In the genomic region with DNA sequence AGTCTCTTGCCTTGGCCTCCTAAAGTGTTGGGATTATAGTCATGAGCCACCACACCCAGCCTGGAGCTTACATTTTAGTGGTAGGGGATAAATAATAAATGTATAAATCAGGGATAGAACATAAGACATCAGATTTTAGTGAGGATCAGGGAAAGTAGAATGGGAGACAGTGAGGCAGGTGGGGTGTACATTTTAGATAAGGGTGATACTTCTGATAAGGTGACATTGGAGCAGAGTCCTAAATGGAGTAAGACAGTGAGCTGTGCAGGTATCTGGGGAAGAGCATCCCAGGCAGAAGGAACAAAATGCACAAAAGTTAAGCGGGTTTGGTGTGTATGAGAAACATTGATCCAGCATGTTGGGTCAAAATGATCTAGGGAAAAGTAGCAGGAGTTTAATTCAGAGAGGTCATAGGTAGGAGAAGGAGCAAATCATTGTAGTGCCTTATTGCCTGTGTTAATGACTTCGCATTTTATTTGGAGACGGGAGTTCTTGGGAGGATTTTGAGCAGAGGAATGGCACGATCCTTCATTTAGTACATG, we compare ENCODE assay signal across 20 cellular contexts. TPM values are rescaled to one million over a fixed set of nuclear protein-coding genes. Genes with fewer than 3 reads are reported as not detected.
DNase-seq lines count a peak whose midpoint lies in the region; ATAC-seq and TF ChIP-seq lines count a peak whose summit lies in the region.
"Had no signal": no experiment of that assay in that cellular context is flagged by ENCODE, and none has a peak within 500 bp of the region (broad histone marks: within the 10 kb centered on the region; RNA-seq: fewer than 3 reads in every experiment).

No MANE protein-coding gene starts in this region.

- no peaks in the 10 kb centered on the region for H3K27me3 Mint-ChIP-seq in activated naive CD4-positive, alpha-beta T cell treated with anti-CD3 and anti-CD28 coated beads for 36 hours (ENCODE audit: low read depth)
- no peaks in the 10 kb centered on the region for H3K27me3 Mint-ChIP-seq in dendritic cell treated with granulocyte-macrophage colony-stimulating factor and Interleukin-4, amounts not matched to agents 40 ng/mL and 50 ng/mL, for 4 days
- no peaks in the 10 kb centered on the region for H3K27me3 Mint-ChIP-seq in stimulated activated naive B cell treated with anti-CD40 and anti-IgM and Interleukin-4, amounts not matched to agents 10 μg/mL and 1 μg/mL and 100 μg/mL, for 72 hours

- peak overlapping the region; percentile 94 for H3K27ac ChIP-seq in VCaP
- H3K27ac ChIP-seq: GM23248, hepatocyte, sigmoid colon had no signal

- peaks cover 63% of the 10 kb centered on the region for H3K4me1 Mint-ChIP-seq in activated naive CD4-positive, alpha-beta T cell treated with anti-CD3 and anti-CD28 coated beads for 36 hours (ENCODE audit: low read depth)
- peaks cover 20% of the 10 kb centered on the region for H3K4me1 Mint-ChIP-seq in dendritic cell treated with granulocyte-macrophage colony-stimulating factor and Interleukin-4, amounts not matched to agents 40 ng/mL and 50 ng/mL, for 4 days (ENCODE audit: low read depth)
- peaks cover 22 to 41% of the 10 kb centered on the region in 2 donors for H3K4me1 Mint-ChIP-seq in stimulated activated naive B cell treated with anti-CD40 and anti-IgM and Interleukin-4, amounts not matched to agents 10 μg/mL and 1 μg/mL and 100 μg/mL, for 72 hours

- H3K27ac Mint-ChIP-seq in activated naive CD4-positive, alpha-beta T cell treated with anti-CD3 and anti-CD28 coated beads for 36 hours, result peak overlapping the region; percentile 28
- H3K27ac Mint-ChIP-seq in dendritic cell treated with granulocyte-macrophage colony-stimulating factor and Interleukin-4, amounts not matched to agents 40 ng/mL and 50 ng/mL, for 4 days, result peak overlapping the region; percentile 0
- peak overlapping the region; percentile 38 for H3K27ac Mint-ChIP-seq in stimulated activated naive B cell treated with anti-CD40 and anti-IgM and Interleukin-4, amounts not matched to agents 10 μg/mL and 1 μg/mL and 100 μg/mL, for 72 hours
- H3K27ac Mint-ChIP-seq: endodermal cell had no signal

- CTCF ChIA-PET in activated naive CD4-positive, alpha-beta T cell treated with anti-CD3 and anti-CD28 coated beads for 36 hours (lab: Charles Lee), result no interaction called here

- intact Hi-C loops in activated naive CD4-positive, alpha-beta T cell treated with anti-CD3 and anti-CD28 coated beads for 36 hours (cut with micrococcal nuclease), result no loop called here
- intact Hi-C loops in dendritic cell treated with granulocyte-macrophage colony-stimulating factor and Interleukin-4, amounts not matched to agents 40 ng/mL and 50 ng/mL, for 4 days (cut with micrococcal nuclease), result loop anchor here (10.0 kb wide), 1 partner anchor 59 kb away; no protein-coding TSS in a partner anchor

- DNase-seq in activated naive CD4-positive, alpha-beta T cell treated with anti-CD3 and anti-CD28 coated beads for 36 hours, result no peak
- DNase-seq in activated naive CD4-positive, alpha-beta T cell treated with anti-CD3 and anti-CD28 coated beads, Interleukin-2, amount 50 U/mL, for 16 hours, result no peak
- DNase-seq in stimulated activated naive B cell treated with anti-CD40 and anti-IgM and Interleukin-4, amounts not matched to agents 10 μg/mL and 1 μg/mL and 100 μg/mL, for 72 hours, result no peak
- DNase-seq in foreskin fibroblast (no peak), AG20443 (ENCODE audit: low spot score) (no peak)
- DNase-seq: activated CD4-positive, CD25-positive, alpha-beta regulatory T cell; anterior cingulate cortex; cerebellar nuclear complex; endodermal cell; GM23248; kidney; NCI-H1436 treated with DMSO at 0.1 percent for 48 hours; sigmoid colon; stimulated activated CD4-positive, alpha-beta T cell treated with anti-CD3 and anti-CD28 coated beads, Interleukin-1b, Interleukin-23, amount 100 ng/mL, for 48 hours; substantia nigra; SW 1271 had no signal

- no peak overlapping the region for H3K4me3 ChIP-seq in foreskin fibroblast (ENCODE audit: low read depth in 1 of 2, low read length in 2 of 2)
- H3K4me3 ChIP-seq: GM23248, hepatocyte, sigmoid colon had no signal

- H3K36me3 Mint-ChIP-seq in activated naive CD4-positive, alpha-beta T cell treated with anti-CD3 and anti-CD28 coated beads for 36 hours (ENCODE audit: low read depth), result no peaks in the 10 kb centered on the region
- H3K36me3 Mint-ChIP-seq in dendritic cell treated with granulocyte-macrophage colony-stimulating factor and Interleukin-4, amounts not matched to agents 40 ng/mL and 50 ng/mL, for 4 days (ENCODE audit: low read depth), result no peaks in the 10 kb centered on the region
- peaks cover 0 to 5% of the 10 kb centered on the region in 2 donors for H3K36me3 Mint-ChIP-seq in stimulated activated naive B cell treated with anti-CD40 and anti-IgM and Interleukin-4, amounts not matched to agents 10 μg/mL and 1 μg/mL and 100 μg/mL, for 72 hours

- no peak for ATAC-seq in stimulated activated naive B cell treated with anti-CD40 and anti-IgM and Interleukin-4, amounts not matched to agents 10 μg/mL and 1 μg/mL and 100 μg/mL, for 72 hours (replicated peaks)
- ATAC-seq in HG03354 (IDR thresholded peaks at IDR 0.05; ENCODE audit: poor library complexity, severe bottlenecking, unreplicated experiment), result no peak

- H3K9me3 Mint-ChIP-seq in activated naive CD4-positive, alpha-beta T cell treated with anti-CD3 and anti-CD28 coated beads for 36 hours, result no peaks in the 10 kb centered on the region
- no peaks in the 10 kb centered on the region for H3K9me3 Mint-ChIP-seq in dendritic cell treated with granulocyte-macrophage colony-stimulating factor and Interleukin-4, amounts not matched to agents 40 ng/mL and 50 ng/mL, for 4 days
- H3K9me3 Mint-ChIP-seq in stimulated activated naive B cell treated with anti-CD40 and anti-IgM and Interleukin-4, amounts not matched to agents 10 μg/mL and 1 μg/mL and 100 μg/mL, for 72 hours, result no peaks in the 10 kb centered on the region
- H3K9me3 Mint-ChIP-seq: endodermal cell had no signal

- TF ChIP-seq CTCF in VCaP (conservative IDR thresholded peaks at IDR 0.05), result no peak
- TF ChIP-seq CTCF in foreskin fibroblast (IDR thresholded peaks at IDR 0.05; ENCODE audit: low read depth, low read length), result no peak

- no peak overlapping the region for H3K4me3 Mint-ChIP-seq in activated naive CD4-positive, alpha-beta T cell treated with anti-CD3 and anti-CD28 coated beads for 36 hours
- H3K4me3 Mint-ChIP-seq in dendritic cell treated with granulocyte-macrophage colony-stimulating factor and Interleukin-4, amounts not matched to agents 40 ng/mL and 50 ng/mL, for 4 days, result no peak overlapping the region
- H3K4me3 Mint-ChIP-seq in stimulated activated naive B cell treated with anti-CD40 and anti-IgM and Interleukin-4, amounts not matched to agents 10 μg/mL and 1 μg/mL and 100 μg/mL, for 72 hours, result no peak overlapping the region
- H3K4me3 Mint-ChIP-seq: endodermal cell had no signal

RNA-seq across cellular contexts. Expression of a gene that starts 11.1 kb away (rescaled TPM):
- total RNA-seq in activated naive CD4-positive, alpha-beta T cell treated with anti-CD3 and anti-CD28 coated beads for 36 hours, result 100 to 1,000 TPM in 1 of 2 experiments, 10 to 100 TPM in 1; 97.4 to 100 TPM
